Comparison of ENCODE assay signal across 27 cellular contexts in the genomic region with DNA sequence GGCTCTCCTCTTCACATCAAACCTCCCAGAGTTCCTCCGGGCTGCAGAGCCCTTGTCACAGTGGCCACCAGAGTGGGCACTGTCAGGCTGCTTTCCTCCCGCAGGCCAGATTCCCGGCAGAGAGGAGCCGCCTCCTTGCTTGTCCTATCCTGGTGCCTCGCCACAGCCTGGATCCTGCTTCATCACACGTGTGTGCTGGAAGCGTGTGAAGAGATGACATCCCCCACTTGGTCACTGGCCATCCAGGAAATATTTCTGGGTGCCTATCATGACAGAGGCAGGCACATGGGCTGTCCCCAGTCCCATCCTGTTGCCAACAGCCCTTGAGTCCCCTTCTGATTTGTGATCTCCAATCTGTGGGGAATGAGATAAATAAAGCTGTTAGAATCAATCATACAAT. TPM values are rescaled to one million over a fixed set of nuclear protein-coding genes. Genes with fewer than 3 reads are reported as not detected.
DNase-seq lines count a peak whose midpoint lies in the region; ATAC-seq, FAIRE-seq and TF ChIP-seq lines count a peak whose summit lies in the region.
"Had no signal": no experiment of that assay in that cellular context is flagged by ENCODE, and none has a peak within 500 bp of the region (broad histone marks: within the 10 kb centered on the region; RNA-seq: fewer than 3 reads in every experiment).

No MANE protein-coding gene starts in this region.

- H3K9me3 Mint-ChIP-seq in activated T-helper 17 cell treated with anti-CD3 and anti-CD28 coated beads, Interleukin-2, amount 50 U/mL, for 72 hours: no peaks in the 10 kb centered on the region
- H3K9me3 Mint-ChIP-seq in mesothelial cell of epicardium (no peaks in the 10 kb centered on the region), CD14-positive monocyte (peaks cover 0 to 6% (median 0%) of the 10 kb centered on the region in 7 donors)
- H3K9me3 Mint-ChIP-seq: CD4-positive, alpha-beta T cell had no signal

- no peak overlapping the region for H3K9ac ChIP-seq in OCI-LY3 (ENCODE audit: low read length)
- H3K9ac ChIP-seq: KMS-11 had no signal

- no peak for DNase-seq in A549 (ENCODE audit: low read depth in 1 of 2, low spot score in 1 of 2)
- DNase-seq in mesothelial cell of epicardium (ENCODE audit: low spot score in 2 of 2, unreplicated experiment in 2 of 2): no peak
- no peak for DNase-seq in CD14-positive monocyte (ENCODE audit: low spot score)
- DNase-seq in activated effector memory CD4-positive, alpha-beta T cell treated with Interleukin-2 at 50 U/mL for 16 hours: no peak
- DNase-seq in NCI-H1105 treated with DMSO at 0.1 percent for 48 hours (lab: John Stamatoyannopoulos, UW): no peak
- DNase-seq: CD4-positive, alpha-beta T cell; COR-L47; DMS153; GOT3; HCEC 1CT; NCI-H1105; NCI-H1694 treated with DMSO at 0.1 percent for 48 hours; NCI-H2081 treated with DMSO at 0.1 percent for 48 hours; NCI-H2171 treated with DMSO at 0.1 percent for 48 hours; NCI-H524 treated with DMSO at 0.1 percent for 48 hours; NCI-H82; OCI-M1; SHP77 had no signal

- H3K79me2 ChIP-seq in OCI-LY3 (ENCODE audit: low read length): no peaks in the 10 kb centered on the region

- no peak overlapping the region for H3K4me2 ChIP-seq in A549
- no peak overlapping the region for H3K4me2 ChIP-seq in OCI-LY3 (ENCODE audit: low read length)
- H3K4me2 ChIP-seq: KMS-11 had no signal

- WGBS in A549 (ENCODE audit: missing lambda C conversion rate): 67% methylated on average over 7 of the region's 7 CpGs

- POLR2A ChIA-PET in A549 (lab: Yijun Ruan, JAX): interaction anchor here (1.7 kb wide), 1 partner anchor 15 kb away, joined by 3 read pairs; a partner anchor contains a TSS

- no peaks in the 10 kb centered on the region for H3K9me3 ChIP-seq in A549
- no peaks in the 10 kb centered on the region for H3K9me3 ChIP-seq in OCI-LY3 (ENCODE audit: insufficient read depth, low read length)

- no peak for FAIRE-seq in A549 (lab: Jason Lieb, UNC)
- FAIRE-seq: G401.6, GM12892, GM18507, HTR-8/SVneo, RCC 7860 had no signal

- H3K36me3 Mint-ChIP-seq in activated T-helper 17 cell treated with anti-CD3 and anti-CD28 coated beads, Interleukin-2, amount 50 U/mL, for 72 hours (ENCODE audit: low read depth): peaks cover 33% of the 10 kb centered on the region
- H3K36me3 Mint-ChIP-seq in mesothelial cell of epicardium (peaks cover 11% of the 10 kb centered on the region), CD14-positive monocyte (peaks cover 27 to 36% of the 10 kb centered on the region in 2 donors)

- H3K4me3 ChIP-seq in A549 (no peak overlapping the region), OCI-LY3 (ENCODE audit: low read length) (no peak overlapping the region)

- no peak overlapping the region for H3K27ac ChIP-seq in A549
- H3K27ac ChIP-seq in OCI-LY3 (ENCODE audit: low read length): peak overlapping the region; percentile 42; the same call in 1 of the 2 replicates
- H3K27ac ChIP-seq: KMS-11 had no signal

- TF ChIP-seq CTCF in A549 (IDR thresholded peaks at IDR 0.05): no peak
- no peak for TF ChIP-seq CTCF in OCI-LY3 (IDR thresholded peaks at IDR 0.05; ENCODE audit: low read depth, low read length)
- no peak for TF ChIP-seq CTCF in mesothelial cell of epicardium (IDR thresholded peaks at IDR 0.05; ENCODE audit: unreplicated experiment)
- no peak for TF ChIP-seq CTCF in CD14-positive monocyte (IDR thresholded peaks at IDR 0.05)

- no peaks in the 10 kb centered on the region for H3K27me3 Mint-ChIP-seq in activated T-helper 17 cell treated with anti-CD3 and anti-CD28 coated beads, Interleukin-2, amount 50 U/mL, for 72 hours
- peaks cover 2% of the 10 kb centered on the region for H3K27me3 Mint-ChIP-seq in mesothelial cell of epicardium (ENCODE audit: low read depth)
- H3K27me3 Mint-ChIP-seq in CD14-positive monocyte (ENCODE audit: low read depth in 3 of 3): peaks cover 0 to 1% (median 0%) of the 10 kb centered on the region in 3 donors
- H3K27me3 Mint-ChIP-seq: CD4-positive, alpha-beta T cell had no signal

- H2AFZ ChIP-seq in OCI-LY3 (ENCODE audit: low read depth, low read length): no peak overlapping the region

- CTCF ChIA-PET in A549 (lab: Yijun Ruan, JAX): interaction anchor here (1.2 to 2.0 kb wide), 2 partner anchors 32 kb away, joined by 4 to 8 read pairs; no protein-coding TSS in a partner anchor

- H3K4me1 ChIP-seq in A549 (no peaks in the 10 kb centered on the region), OCI-LY3 (ENCODE audit: low read length) (peaks cover 22% of the 10 kb centered on the region)

- H4K20me1 ChIP-seq in OCI-LY3 (ENCODE audit: insufficient read depth, low read length): peaks cover 30% of the 10 kb centered on the region

- TF ChIP-seq POLR2A in A549 (IDR thresholded peaks at IDR 0.05; ENCODE audit: low read length): no peak

- no peak for TF ChIP-seq EP300 in A549 (IDR thresholded peaks at IDR 0.05)

- no peak for TF ChIP-seq RAD21 in A549 (conservative IDR thresholded peaks at IDR 0.05 in 1 of 2, IDR thresholded peaks at IDR 0.05 in 1 of 2)

- no peaks in the 10 kb centered on the region for H3K27me3 ChIP-seq in OCI-LY3 (ENCODE audit: low read depth, low read length)

- no peaks in the 10 kb centered on the region for H3K4me1 Mint-ChIP-seq in activated T-helper 17 cell treated with anti-CD3 and anti-CD28 coated beads, Interleukin-2, amount 50 U/mL, for 72 hours
- H3K4me1 Mint-ChIP-seq in mesothelial cell of epicardium (no peaks in the 10 kb centered on the region), CD14-positive monocyte (no peaks in the 10 kb centered on the region)

- ATAC-seq in A549 (peak; percentile 17 to 44; a peak in 4 of 6 replicates), GM19324 (IDR thresholded peaks at IDR 0.05; ENCODE audit: low FRiP score, unreplicated experiment) (no peak)
- peak; percentile 6 for ATAC-seq in activated T-helper 17 cell treated with anti-CD3 and anti-CD28 coated beads, Interleukin-2, amount 50 U/mL, for 72 hours (replicated peaks)

- intact Hi-C loops in CD14-positive monocyte (cut with micrococcal nuclease): no loop called here

- H3K27ac Mint-ChIP-seq in activated T-helper 17 cell treated with anti-CD3 and anti-CD28 coated beads, Interleukin-2, amount 50 U/mL, for 72 hours: peak overlapping the region; percentile 48
- H3K27ac Mint-ChIP-seq in mesothelial cell of epicardium: peak overlapping the region; percentile 36
- peak overlapping the region in 1 of 7 donors; percentile 50 for H3K27ac Mint-ChIP-seq in CD14-positive monocyte
- H3K27ac Mint-ChIP-seq: CD4-positive, alpha-beta T cell had no signal

- H3K36me3 ChIP-seq in OCI-LY3 (replicated peaks; ENCODE audit: low read depth, low read length): peaks cover 65% of the 10 kb centered on the region

- no peak overlapping the region for H3K4me3 Mint-ChIP-seq in activated T-helper 17 cell treated with anti-CD3 and anti-CD28 coated beads, Interleukin-2, amount 50 U/mL, for 72 hours
- H3K4me3 Mint-ChIP-seq in mesothelial cell of epicardium (no peak overlapping the region), CD14-positive monocyte (no peak overlapping the region)
- H3K4me3 Mint-ChIP-seq: CD4-positive, alpha-beta T cell had no signal

TF ChIP-seq in A549, 52 proteins besides CTCF, POLR2A, EP300 and RAD21 (continues in another document):
- TF ChIP-seq HOXB13 (CRISPR knock-in tag; IDR thresholded peaks at IDR 0.05; ENCODE audit: low read depth) (no peak), MAZ (IDR thresholded peaks at IDR 0.05; ENCODE audit: borderline replicate concordance, low read depth, low read length) (no peak)
- TF ChIP-seq, protein P1, sequence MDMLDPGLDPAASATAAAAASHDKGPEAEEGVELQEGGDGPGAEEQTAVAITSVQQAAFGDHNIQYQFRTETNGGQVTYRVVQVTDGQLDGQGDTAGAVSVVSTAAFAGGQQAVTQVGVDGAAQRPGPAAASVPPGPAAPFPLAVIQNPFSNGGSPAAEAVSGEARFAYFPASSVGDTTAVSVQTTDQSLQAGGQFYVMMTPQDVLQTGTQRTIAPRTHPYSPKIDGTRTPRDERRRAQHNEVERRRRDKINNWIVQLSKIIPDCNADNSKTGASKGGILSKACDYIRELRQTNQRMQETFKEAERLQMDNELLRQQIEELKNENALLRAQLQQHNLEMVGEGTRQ (IDR thresholded peaks at IDR 0.05): no peak
- TF ChIP-seq, protein P2, sequence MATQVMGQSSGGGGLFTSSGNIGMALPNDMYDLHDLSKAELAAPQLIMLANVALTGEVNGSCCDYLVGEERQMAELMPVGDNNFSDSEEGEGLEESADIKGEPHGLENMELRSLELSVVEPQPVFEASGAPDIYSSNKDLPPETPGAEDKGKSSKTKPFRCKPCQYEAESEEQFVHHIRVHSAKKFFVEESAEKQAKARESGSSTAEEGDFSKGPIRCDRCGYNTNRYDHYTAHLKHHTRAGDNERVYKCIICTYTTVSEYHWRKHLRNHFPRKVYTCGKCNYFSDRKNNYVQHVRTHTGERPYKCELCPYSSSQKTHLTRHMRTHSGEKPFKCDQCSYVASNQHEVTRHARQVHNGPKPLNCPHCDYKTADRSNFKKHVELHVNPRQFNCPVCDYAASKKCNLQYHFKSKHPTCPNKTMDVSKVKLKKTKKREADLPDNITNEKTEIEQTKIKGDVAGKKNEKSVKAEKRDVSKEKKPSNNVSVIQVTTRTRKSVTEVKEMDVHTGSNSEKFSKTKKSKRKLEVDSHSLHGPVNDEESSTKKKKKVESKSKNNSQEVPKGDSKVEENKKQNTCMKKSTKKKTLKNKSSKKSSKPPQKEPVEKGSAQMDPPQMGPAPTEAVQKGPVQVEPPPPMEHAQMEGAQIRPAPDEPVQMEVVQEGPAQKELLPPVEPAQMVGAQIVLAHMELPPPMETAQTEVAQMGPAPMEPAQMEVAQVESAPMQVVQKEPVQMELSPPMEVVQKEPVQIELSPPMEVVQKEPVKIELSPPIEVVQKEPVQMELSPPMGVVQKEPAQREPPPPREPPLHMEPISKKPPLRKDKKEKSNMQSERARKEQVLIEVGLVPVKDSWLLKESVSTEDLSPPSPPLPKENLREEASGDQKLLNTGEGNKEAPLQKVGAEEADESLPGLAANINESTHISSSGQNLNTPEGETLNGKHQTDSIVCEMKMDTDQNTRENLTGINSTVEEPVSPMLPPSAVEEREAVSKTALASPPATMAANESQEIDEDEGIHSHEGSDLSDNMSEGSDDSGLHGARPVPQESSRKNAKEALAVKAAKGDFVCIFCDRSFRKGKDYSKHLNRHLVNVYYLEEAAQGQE (IDR thresholded peaks at IDR 0.05): no peak
- TF ChIP-seq, protein P3, sequence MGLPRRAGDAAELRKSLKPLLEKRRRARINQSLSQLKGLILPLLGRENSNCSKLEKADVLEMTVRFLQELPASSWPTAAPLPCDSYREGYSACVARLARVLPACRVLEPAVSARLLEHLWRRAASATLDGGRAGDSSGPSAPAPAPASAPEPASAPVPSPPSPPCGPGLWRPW (IDR thresholded peaks at IDR 0.05): no peak

RNA-seq across cellular contexts. Expression of a gene that starts 15.0 kb away (rescaled TPM):
- 19.7 and 19.9 TPM in 2 replicates for polyA plus RNA-seq in A549 (2011; rRNA removed)
- 13.6 and 19.4 TPM in 2 replicates for polyA plus RNA-seq in A549 (2012; cell fraction: cytosol; rRNA removed)
- polyA plus RNA-seq in A549 (2012; cell fraction: nucleus; rRNA removed): 14.5 and 16.9 TPM in 2 replicates
- 13.7 to 33.4 TPM (median 27.6 TPM) in 3 replicates for polyA plus RNA-seq in A549 (2017; fragmentation: RNase III; extraction: RNeasy Plus Mini Kit Qiagen cat#74134 plus additional on column Dnase treatment)
- polyA minus RNA-seq in A549 (2011; rRNA and poly(A)+ RNA removed): 15.4 and 20.0 TPM in 2 replicates
- 100 to 1,000 TPM; 140 to 216 TPM for total RNA-seq in activated T-helper 17 cell treated with anti-CD3 and anti-CD28 coated beads, Interleukin-2, amount 50 U/mL, for 72 hours
- 38.2 to 44.3 TPM (median 39.1 TPM) in 3 replicates for total RNA-seq in mesothelial cell of epicardium
- 10 to 100 TPM; 37.1 to 39.6 TPM for polyA plus RNA-seq in CD14-positive monocyte
